Comparison of ENCODE assay signal across 19 cellular contexts in genomic region chr2:47452761-47453160, GRCh38. TPM values are rescaled to one million over a fixed set of nuclear protein-coding genes. Genes with fewer than 3 reads are reported as not detected.
DNase-seq lines count a peak whose midpoint lies in the region; ATAC-seq, FAIRE-seq and TF ChIP-seq lines count a peak whose summit lies in the region.
"Had no signal": no experiment of that assay in that cellular context is flagged by ENCODE, and none has a peak within 500 bp of the region (broad histone marks: within the 10 kb centered on the region; RNA-seq: fewer than 3 reads in every experiment).

No MANE protein-coding gene starts in this region.

- H3K27ac ChIP-seq in A549 (no peak overlapping the region), left lung (no peak overlapping the region), lower lobe of right lung (no peak overlapping the region), pancreas (no peak overlapping the region)

- POLR2A ChIA-PET in A549 (lab: Yijun Ruan, JAX) = no interaction called here

- 93% methylated on average over 2 of the region's 2 CpGs for WGBS in A549 (ENCODE audit: missing lambda C conversion rate)
- 92 to 95% methylated on average over 2 of the region's 2 CpGs for WGBS in pancreas, 2 donors

- H3K4me2 ChIP-seq in A549 = no peak overlapping the region

- intact Hi-C loops in left lung (cut with DNase I) = no loop called here
- intact Hi-C loops in lower lobe of right lung (cut with DNase I) = no loop called here
- intact Hi-C loops in pancreas (cut with DNase I) = no loop called here

- FAIRE-seq in A549 (lab: Jason Lieb, UNC) (peak; percentile 28), GM12892 (lab: Jason Lieb, UNC) (no peak), pancreas (lab: Jason Lieb, UNC) (no peak)
- FAIRE-seq: A204.1, HTR-8/SVneo had no signal

- H3K9me3 ChIP-seq in A549 = no peaks in the 10 kb centered on the region
- no peaks in the 10 kb centered on the region for H3K9me3 ChIP-seq in left lung
- H3K9me3 ChIP-seq in lower lobe of right lung = no peaks in the 10 kb centered on the region
- H3K9me3 ChIP-seq in pancreas = no peaks in the 10 kb centered on the region
- H3K9me3 ChIP-seq: BE2C had no signal

- H3K4me1 ChIP-seq in A549 (no peaks in the 10 kb centered on the region), left lung (no peaks in the 10 kb centered on the region), lower lobe of right lung (no peaks in the 10 kb centered on the region), pancreas (no peaks in the 10 kb centered on the region)
- H3K4me1 ChIP-seq: BE2C had no signal

- H3K4me3 ChIP-seq in A549 (no peak overlapping the region), NB4 (ENCODE audit: low read depth, low read length) (no peak overlapping the region), cardiac fibroblast (replicated peaks in 1 of 2; ENCODE audit: low read depth in 2 of 2, low read length in 2 of 2) (no peak overlapping the region), left lung (no peak overlapping the region), lower lobe of right lung (no peak overlapping the region), pancreas (no peak overlapping the region)

- ATAC-seq in A549 (no peak), left lung (peak; percentile 46), lower lobe of right lung (no peak), pancreas (no peak)

- no peak for TF ChIP-seq POLR2A in A549 (IDR thresholded peaks at IDR 0.05; ENCODE audit: low read length)
- no peak for TF ChIP-seq POLR2A in NB4 (IDR thresholded peaks at IDR 0.05; ENCODE audit: extremely low read depth, insufficient read length)
- no peak for TF ChIP-seq POLR2A in GM12892 (IDR thresholded peaks at IDR 0.05; ENCODE audit: low read depth, low read length)

- CTCF ChIA-PET in A549 (lab: Yijun Ruan, JAX) = no interaction called here

- peaks cover 0 to 9% of the 10 kb centered on the region in 2 donors for H3K36me3 ChIP-seq in left lung
- no peaks in the 10 kb centered on the region for H3K36me3 ChIP-seq in lower lobe of right lung
- H3K36me3 ChIP-seq in pancreas = no peaks in the 10 kb centered on the region

- no peak for TF ChIP-seq RAD21 in A549 (conservative IDR thresholded peaks at IDR 0.05 in 1 of 2, IDR thresholded peaks at IDR 0.05 in 1 of 2)

- H3K27me3 ChIP-seq in left lung (no peaks in the 10 kb centered on the region), lower lobe of right lung (ENCODE audit: low read depth) (no peaks in the 10 kb centered on the region), pancreas (no peaks in the 10 kb centered on the region)
- H3K27me3 ChIP-seq: BE2C had no signal

- DNase-seq in A549 (ENCODE audit: low read depth in 1 of 2, low spot score in 1 of 2) = no peak
- peak; percentile 7 for DNase-seq in NB4 (ENCODE audit: low read depth)
- peak; percentile 8 to 38 for DNase-seq in cardiac fibroblast (ENCODE audit: low read depth in 2 of 2)
- no peak for DNase-seq in left lung
- DNase-seq in lower lobe of right lung = no peak
- DNase-seq in GM12892 (ENCODE audit: insufficient read length) = no peak
- no peak for DNase-seq in pancreas
- no peak for DNase-seq in T-helper 2 cell
- DNase-seq: BE2C, EL, GF-D8, KG1, NCI-H1105 treated with DMSO at 0.1 percent for 48 hours, NCI-H2081, NCI-H446, NCI-H526, Right ventricle myocardium superior had no signal

- TF ChIP-seq CTCF in A549 (IDR thresholded peaks at IDR 0.05) = no peak
- no peak for TF ChIP-seq CTCF in NB4 (IDR thresholded peaks at IDR 0.05; ENCODE audit: low read depth, low read length)
- TF ChIP-seq CTCF in cardiac fibroblast (IDR thresholded peaks at IDR 0.05; ENCODE audit: low read depth, low read length) = no peak
- no peak for TF ChIP-seq CTCF in left lung (IDR thresholded peaks at IDR 0.05)
- TF ChIP-seq CTCF in lower lobe of right lung (IDR thresholded peaks at IDR 0.05) = no peak
- no peak for TF ChIP-seq CTCF in pancreas (IDR thresholded peaks at IDR 0.05)

- TF ChIP-seq EP300 in A549 (IDR thresholded peaks at IDR 0.05) = no peak

TF ChIP-seq in A549, 52 proteins besides CTCF, POLR2A, EP300 and RAD21:
- TF ChIP-seq RNF2 (IDR thresholded peaks at IDR 0.05; ENCODE audit: borderline replicate concordance, low read depth) (no peak), ATOH8 (CRISPR knock-in tag; IDR thresholded peaks at IDR 0.05; ENCODE audit: low read depth) (no peak), NR3C1 (IDR thresholded peaks at IDR 0.05) (no peak), KDM5A (IDR thresholded peaks at IDR 0.05) (no peak), JUN (IDR thresholded peaks at IDR 0.05) (no peak), ELK1 (IDR thresholded peaks at IDR 0.05; ENCODE audit: low read depth, low read length) (no peak), GATA3 (IDR thresholded peaks at IDR 0.05; ENCODE audit: borderline replicate concordance) (no peak), PBX3 (IDR thresholded peaks at IDR 0.05) (no peak), SMC3 (IDR thresholded peaks at IDR 0.05) (no peak), HEYL (CRISPR knock-in tag; IDR thresholded peaks at IDR 0.05) (no peak), E2F6 (IDR thresholded peaks at IDR 0.05; ENCODE audit: borderline replicate concordance, low read depth) (no peak)

RNA-seq across cellular contexts. Expression of gene MSH2, which starts 49.8 kb away (rescaled TPM):
- polyA plus RNA-seq in A549 (2011; rRNA removed) = 46.2 and 59.0 TPM in 2 replicates
- polyA plus RNA-seq in A549 (2012; cell fraction: cytosol; rRNA removed) = 20.1 and 21.3 TPM in 2 replicates
- 11.6 and 14.8 TPM in 2 replicates for polyA plus RNA-seq in A549 (2012; cell fraction: nucleus; rRNA removed)
- 49.7 to 55.2 TPM (median 52.8 TPM) in 3 replicates for polyA plus RNA-seq in A549 (2017; fragmentation: RNase III; extraction: RNeasy Plus Mini Kit Qiagen cat#74134 plus additional on column Dnase treatment)
- 17.1 and 20.8 TPM in 2 replicates for polyA minus RNA-seq in A549 (2011; rRNA and poly(A)+ RNA removed)
- total RNA-seq in left lung = 10 to 100 TPM; 16.2 to 19.5 TPM
- total RNA-seq in lower lobe of right lung = 13.1 TPM
- polyA plus RNA-seq in GM12892 (2012; ENCODE audit: missing spikeins) = 49.6 TPM
- total RNA-seq in pancreas = 10 to 100 TPM in 1 of 6 donors, 1 to 10 TPM in 5; 5.1 to 10.3 (median 8.2) TPM
- 1 to 10 TPM; 3.3 to 6.5 TPM for polyA plus RNA-seq in pancreas

Comparison
In these comparisons a context has a peak if more than half of its experiments do, and no peak if none do; other contexts are left out.
1. DNase-seq: peak in NB4 (single experiment) and cardiac fibroblast (2 of 2); none in A549 (0 of 2), left lung (0 of 2), lower lobe of right lung (single experiment), GM12892 (single experiment), pancreas (0 of 6) and T-helper 2 cell (0 of 5).